In the genomic region with DNA sequence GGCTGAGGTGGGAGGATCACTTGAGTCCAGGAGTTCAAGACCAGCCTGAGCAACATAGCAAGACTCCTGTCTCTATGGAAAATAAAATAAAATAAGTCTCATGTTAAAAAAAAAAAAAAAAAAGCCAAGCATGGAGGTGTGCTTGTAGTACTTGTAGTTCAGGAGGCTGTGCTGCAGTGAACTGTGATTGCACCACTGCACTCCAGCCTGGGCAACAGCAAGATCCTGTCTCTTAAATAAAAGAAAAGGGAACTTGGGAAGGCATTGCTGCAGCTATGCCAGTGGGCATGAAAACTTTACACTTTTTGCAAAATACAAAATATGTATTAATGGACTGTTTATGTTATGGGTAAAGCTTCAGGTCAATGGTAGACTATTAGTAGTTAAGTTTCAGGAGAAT, we compare ENCODE assay signal across 28 cellular contexts.
"Had no signal": no experiment of that assay in that cellular context is flagged by ENCODE, and none has a peak within 500 bp of the region (broad histone marks: within the 10 kb centered on the region; RNA-seq: fewer than 3 reads in every experiment).

No MANE protein-coding gene starts in this region.

- H3K36me3 Mint-ChIP-seq: natural killer cell; stimulated activated naive B cell treated with anti-CD40 and anti-IgM and Interleukin-4, amounts not matched to agents 10 μg/mL and 1 μg/mL and 100 μg/mL, for 72 hours had no signal

- H3K27ac Mint-ChIP-seq: immature natural killer cell; natural killer cell; nephron progenitor cell; neural progenitor cell; stimulated activated naive B cell treated with anti-CD40 and anti-IgM and Interleukin-4, amounts not matched to agents 10 μg/mL and 1 μg/mL and 100 μg/mL, for 72 hours had no signal

- H3K27ac ChIP-seq: left lung, lower lobe of right lung, neural progenitor cell, neutrophil, parathyroid adenoma, psoas muscle, right lobe of liver, skin epidermis, stomach, thyroid gland, transverse colon, upper lobe of left lung had no signal

- H3K4me1 ChIP-seq: parathyroid adenoma, thyroid gland had no signal

- H3K9me3 ChIP-seq: left lung, lower lobe of right lung, neutrophil, psoas muscle, right lobe of liver, stomach, testis, thyroid gland, transverse colon, upper lobe of left lung had no signal

- H3K4me3 Mint-ChIP-seq: immature natural killer cell; natural killer cell; nephron progenitor cell; neural progenitor cell; stimulated activated naive B cell treated with anti-CD40 and anti-IgM and Interleukin-4, amounts not matched to agents 10 μg/mL and 1 μg/mL and 100 μg/mL, for 72 hours had no signal

- DNase-seq: hypothalamus; immature natural killer cell; kidney; left colon; left lung; lower lobe of right lung; mammary epithelial cell; mesenchymal stem cell; natural killer cell; nephron progenitor cell; occipital lobe; psoas muscle; right lobe of liver; stimulated activated CD4-positive, alpha-beta T cell treated with anti-CD3 and anti-CD28 coated beads, Interleukin-12 subunit alpha, Interleukin-12 subunit beta, amount 100 ng/mL, for 4 hours; stimulated activated CD4-positive, alpha-beta T cell treated with anti-CD3 and anti-CD28 coated beads, Interleukin-15, amount 100 ng/mL, for 24 hours; stimulated activated CD4-positive, alpha-beta T cell treated with anti-CD3 and anti-CD28 coated beads, Interleukin-2, amount 100 ng/mL, for 24 hours; stimulated activated CD4-positive, alpha-beta T cell treated with anti-CD3 and anti-CD28 coated beads, Interleukin-4, amount 100 ng/mL, for 1 hour; stimulated activated naive B cell treated with anti-CD40 and anti-IgM and Interleukin-4, amounts not matched to agents 10 μg/mL and 1 μg/mL and 100 μg/mL, for 72 hours; stimulated activated naive CD8-positive, alpha-beta T cell treated with anti-CD3 and anti-CD28 coated beads, Interleukin-15, Interleukin-2, amounts not matched to agents 100 U/mL and 50 U/mL, for 24 hours; stomach; testis; thyroid gland; transverse colon had no signal

- H3K36me3 ChIP-seq: left lung, lower lobe of right lung, neural progenitor cell, neutrophil, right lobe of liver, stomach, thyroid gland, transverse colon, upper lobe of left lung had no signal

- ATAC-seq: left colon; left lung; lower lobe of right lung; natural killer cell; psoas muscle; right lobe of liver; stimulated activated naive B cell treated with anti-CD40 and anti-IgM and Interleukin-4, amounts not matched to agents 10 μg/mL and 1 μg/mL and 100 μg/mL, for 72 hours; stimulated activated naive CD8-positive, alpha-beta T cell treated with anti-CD3 and anti-CD28 coated beads, Interleukin-15, Interleukin-2, amounts not matched to agents 100 U/mL and 50 U/mL, for 24 hours had no signal

- H3K9me3 Mint-ChIP-seq: immature natural killer cell; natural killer cell; stimulated activated naive B cell treated with anti-CD40 and anti-IgM and Interleukin-4, amounts not matched to agents 10 μg/mL and 1 μg/mL and 100 μg/mL, for 72 hours had no signal

- H3K27me3 Mint-ChIP-seq: stimulated activated naive B cell treated with anti-CD40 and anti-IgM and Interleukin-4, amounts not matched to agents 10 μg/mL and 1 μg/mL and 100 μg/mL, for 72 hours had no signal

- H3K4me3 ChIP-seq: left lung, lower lobe of right lung, neural progenitor cell, psoas muscle, right lobe of liver, skin epidermis, stomach, testis, thyroid gland, transverse colon, upper lobe of left lung had no signal

- H3K27me3 ChIP-seq: left lung, neural progenitor cell, neutrophil, right lobe of liver, stomach, testis, thyroid gland, transverse colon, upper lobe of left lung had no signal
